ENCODE assay signal across 14 cellular contexts in genomic region chr9:2276296-2276695, GRCh38.
"Had no signal": no experiment of that assay in that cellular context is flagged by ENCODE, and none has a peak within 500 bp of the region (broad histone marks: within the 10 kb centered on the region; RNA-seq: fewer than 3 reads in every experiment).

No MANE protein-coding gene starts in this region.

- H3K9me3 ChIP-seq: body of pancreas, sigmoid colon had no signal

- H3K27ac Mint-ChIP-seq: activated CD4-positive, alpha-beta T cell treated with anti-CD3 and anti-CD28 coated beads, Interleukin-2, amount 10 ng/mL, durations not matched to agents 7 days and 5 days; activated CD8-positive, alpha-beta T cell treated with anti-CD3 and anti-CD28 coated beads, Interleukin-2, amount 10 ng/mL, durations not matched to agents 7 days and 5 days; activated naive CD4-positive, alpha-beta T cell treated with anti-CD3 and anti-CD28 coated beads for 36 hours; activated T-cell treated with anti-CD3 and anti-CD28 coated beads, Interleukin-2, amount 50 U/mL, for 24 hours; memory B cell; natural killer cell had no signal

- H3K27me3 ChIP-seq: body of pancreas, sigmoid colon had no signal

- DNase-seq: activated CD4-positive, alpha-beta T cell treated with anti-CD3 and anti-CD28 coated beads, Interleukin-2, amount 10 ng/mL, durations not matched to agents 7 days and 5 days; activated CD8-positive, alpha-beta T cell treated with anti-CD3 and anti-CD28 coated beads, Interleukin-2, amount 10 ng/mL, durations not matched to agents 7 days and 5 days; activated naive CD4-positive, alpha-beta T cell treated with anti-CD3 and anti-CD28 coated beads for 36 hours; activated T-cell treated with anti-CD3 and anti-CD28 coated beads, Interleukin-2, amount 50 U/mL, for 24 hours; body of pancreas; foreskin fibroblast; hippocampal formation; natural killer cell; sigmoid colon; stimulated activated CD8-positive, alpha-beta memory T cell treated with anti-CD3 and anti-CD28 coated beads, Interleukin-4, amount 100 ng/mL, for 48 hours; stimulated activated naive CD4-positive, alpha-beta T cell; T-helper 1 cell had no signal

- H3K9me3 Mint-ChIP-seq: activated CD4-positive, alpha-beta T cell treated with anti-CD3 and anti-CD28 coated beads, Interleukin-2, amount 10 ng/mL, durations not matched to agents 7 days and 5 days; activated naive CD4-positive, alpha-beta T cell treated with anti-CD3 and anti-CD28 coated beads for 36 hours; activated T-cell treated with anti-CD3 and anti-CD28 coated beads, Interleukin-2, amount 50 U/mL, for 24 hours; memory B cell; natural killer cell had no signal

- H3K27ac ChIP-seq: body of pancreas, epithelial cell of prostate, sigmoid colon had no signal

- H3K4me3 ChIP-seq: body of pancreas, sigmoid colon had no signal

- H3K4me1 ChIP-seq: body of pancreas, sigmoid colon had no signal

- H3K4me3 Mint-ChIP-seq: activated CD4-positive, alpha-beta T cell treated with anti-CD3 and anti-CD28 coated beads, Interleukin-2, amount 10 ng/mL, durations not matched to agents 7 days and 5 days; activated CD8-positive, alpha-beta T cell treated with anti-CD3 and anti-CD28 coated beads, Interleukin-2, amount 10 ng/mL, durations not matched to agents 7 days and 5 days; activated naive CD4-positive, alpha-beta T cell treated with anti-CD3 and anti-CD28 coated beads for 36 hours; activated T-cell treated with anti-CD3 and anti-CD28 coated beads, Interleukin-2, amount 50 U/mL, for 24 hours; memory B cell; natural killer cell had no signal

- ATAC-seq: activated CD8-positive, alpha-beta T cell treated with anti-CD3 and anti-CD28 coated beads, Interleukin-2, amount 10 ng/mL, durations not matched to agents 7 days and 5 days; body of pancreas; natural killer cell had no signal

- H3K36me3 ChIP-seq: sigmoid colon had no signal

- H3K36me3 Mint-ChIP-seq: memory B cell, natural killer cell had no signal
